1 cellular context compared by ENCODE assay signal in genomic region chr1:229342305-229342901, GRCh38.
TF ChIP-seq lines count a peak whose summit lies in the region.

No MANE protein-coding gene starts in this region.

TF ChIP-seq in WTC11, 78 proteins besides CTCF, POLR2A, EP300 and RAD21 (continued from another document):
- TF ChIP-seq ZMAT4 (CRISPR knock-in tag; IDR thresholded peaks at IDR 0.05): 0 out of 2 replicates have a peak, but pooled peaks have one; percentile 8
